In the genomic region with DNA sequence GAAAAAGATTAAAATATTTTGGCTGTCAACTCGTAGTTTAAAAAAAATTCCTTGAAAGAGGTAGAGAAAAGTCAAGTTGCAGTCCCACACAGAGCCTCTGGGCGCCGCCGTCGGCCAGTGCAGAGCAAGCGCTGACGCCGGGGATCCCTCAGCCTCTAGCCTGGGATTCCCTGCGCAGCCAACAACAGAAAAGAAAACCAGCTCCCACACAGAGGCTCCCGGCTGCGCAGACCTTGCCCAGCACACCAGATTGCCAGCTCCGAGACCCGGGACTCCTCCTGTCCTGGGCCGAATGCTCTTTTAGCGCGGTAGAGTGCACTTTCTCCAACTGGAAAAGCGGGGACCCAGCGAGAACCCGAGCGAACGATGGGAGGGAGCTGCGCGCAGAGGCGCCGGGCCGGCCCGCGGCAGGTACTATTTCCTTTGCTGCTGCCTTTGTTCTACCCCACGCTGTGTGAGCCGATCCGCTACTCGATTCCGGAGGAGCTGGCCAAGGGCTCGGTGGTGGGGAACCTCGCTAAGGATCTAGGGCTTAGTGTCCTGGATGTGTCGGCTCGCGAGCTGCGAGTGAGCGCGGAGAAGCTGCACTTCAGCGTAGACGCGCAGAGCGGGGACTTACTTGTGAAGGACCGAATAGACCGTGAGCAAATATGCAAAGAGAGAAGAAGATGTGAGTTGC, we compare ENCODE assay signal across 8 cellular contexts. TPM values are rescaled to one million over a fixed set of nuclear protein-coding genes. Genes with fewer than 3 reads are reported as not detected.
DNase-seq lines count a peak whose midpoint lies in the region; ATAC-seq and TF ChIP-seq lines count a peak whose summit lies in the region.
"Not testable (repeated sequence)": the region's sequence is repeated elsewhere in the genome, so short reads cannot be mapped to it uniquely, and the experiment has no call there.

A gene (plus strand): TSS at position 184 of the 679 bp plus-strand sequence. CDS start 183 bp downstream, at position 367.

- TF ChIP-seq CTCF in GM20000 (IDR thresholded peaks at IDR 0.05; ENCODE audit: extremely low read depth, missing control alignments) (peak; percentile 91), OCI-LY7 (conservative IDR thresholded peaks at IDR 0.05; ENCODE audit: low read length) (peak; percentile 86), fibroblast of mammary gland (conservative IDR thresholded peaks at IDR 0.05; ENCODE audit: control insufficient read depth, insufficient read depth, low read depth, low read length) (peak; percentile 81)

- H3K4me1 Mint-ChIP-seq in CD4-positive, alpha-beta memory T cell, result peaks cover 12 to 24% (median 16%) of the 10 kb centered on the region in 4 donors
- H3K4me1 Mint-ChIP-seq in activated T-helper 17 cell treated with anti-CD3 and anti-CD28 coated beads, Interleukin-2, amount 50 U/mL, for 72 hours, result not testable (repeated sequence)

- peaks cover 43 to 69% of the 10 kb centered on the region in 2 donors for H3K27me3 Mint-ChIP-seq in CD4-positive, alpha-beta memory T cell
- H3K27me3 Mint-ChIP-seq in activated T-helper 17 cell treated with anti-CD3 and anti-CD28 coated beads, Interleukin-2, amount 50 U/mL, for 72 hours, result peaks cover 62% of the 10 kb centered on the region

- not testable (repeated sequence) for H3K36me3 ChIP-seq in CD4-positive, alpha-beta memory T cell (ENCODE audit: insufficient read depth, low read length); OCI-LY7 (ENCODE audit: insufficient read depth, low read length)
- H3K36me3 ChIP-seq in mesodermal cell (ENCODE audit: control insufficient read depth, insufficient read depth, low read length), result peaks cover 76% of the 10 kb centered on the region

- H3K9me2 ChIP-seq in OCI-LY7 (ENCODE audit: insufficient read depth, low read length), result not testable (repeated sequence)

- not testable (repeated sequence) for DNase-seq in CD4-positive, alpha-beta memory T cell
- peak; percentile 88 for DNase-seq in GM20000 (ENCODE audit: low spot score)
- peak; percentile 82 for DNase-seq in OCI-LY7 (ENCODE audit: low spot score)
- peak; percentile 84 for DNase-seq in fibroblast of mammary gland (ENCODE audit: low read depth)
- DNase-seq in stimulated activated CD4-positive, alpha-beta T cell treated with anti-CD3 and anti-CD28 coated beads, TNF-alpha, amount 100 ng/mL, for 48 hours (ENCODE audit: low read depth in 3 of 3), result peak in 2 of 3 donors; percentile 19 to 50

- not testable (repeated sequence) for H3K9me3 ChIP-seq in CD4-positive, alpha-beta memory T cell (ENCODE audit: control insufficient read depth in 1 of 2, low read length in 2 of 2); OCI-LY7 (ENCODE audit: low read length)
- peaks cover 72% of the 10 kb centered on the region for H3K9me3 ChIP-seq in mesodermal cell (ENCODE audit: control insufficient read depth, low read length)

- peak; percentile 71 for ATAC-seq in HG03432 (IDR thresholded peaks at IDR 0.05; ENCODE audit: unreplicated experiment)
- ATAC-seq in activated T-helper 17 cell treated with anti-CD3 and anti-CD28 coated beads, Interleukin-2, amount 50 U/mL, for 72 hours (replicated peaks), result peak; percentile 76

- H3K9me3 Mint-ChIP-seq in CD4-positive, alpha-beta memory T cell, result peaks cover 6 to 70% (median 62%) of the 10 kb centered on the region in 8 donors
- H3K9me3 Mint-ChIP-seq in activated T-helper 17 cell treated with anti-CD3 and anti-CD28 coated beads, Interleukin-2, amount 50 U/mL, for 72 hours, result not testable (repeated sequence)

- not testable (repeated sequence) for H4K20me1 ChIP-seq in OCI-LY7 (ENCODE audit: insufficient read depth, low read length)

- H3K27ac ChIP-seq in CD4-positive, alpha-beta memory T cell (ENCODE audit: low read depth, low read length); OCI-LY7 (ENCODE audit: low read depth, low read length, poor library complexity, severe bottlenecking); mesodermal cell (ENCODE audit: low read depth, low read length, severe bottlenecking): not testable (repeated sequence)

- BruUV-seq in OCI-LY7 (replicated peaks; lab: Mats Ljungman, UMichigan), result not testable (repeated sequence)

- H3K27me3 ChIP-seq in CD4-positive, alpha-beta memory T cell (ENCODE audit: insufficient read depth, low read length), result peaks cover 48% of the 10 kb centered on the region

- peak within 1 kb of the TSS; percentile 84 for H3K4me2 ChIP-seq in OCI-LY7 (ENCODE audit: low read length)

- WGBS in mesodermal cell (ENCODE audit: insufficient coverage in 2 of 2), 2 experiments, result 71% methylated on average over 29 to 35 of the region's 47 CpGs

- peaks cover 23 to 33% of the 10 kb centered on the region in 2 donors for H3K36me3 Mint-ChIP-seq in CD4-positive, alpha-beta memory T cell
- H3K36me3 Mint-ChIP-seq in activated T-helper 17 cell treated with anti-CD3 and anti-CD28 coated beads, Interleukin-2, amount 50 U/mL, for 72 hours (ENCODE audit: low read depth), result peaks cover 44% of the 10 kb centered on the region

- peak within 1 kb of the TSS; percentile 65 for H2AFZ ChIP-seq in OCI-LY7 (ENCODE audit: low read length)

- peak within 1 kb of the TSS; percentile 61 to 79 (median 69) for H3K4me3 Mint-ChIP-seq in CD4-positive, alpha-beta memory T cell
- peak within 1 kb of the TSS; percentile 51 for H3K4me3 Mint-ChIP-seq in activated T-helper 17 cell treated with anti-CD3 and anti-CD28 coated beads, Interleukin-2, amount 50 U/mL, for 72 hours

- H3K79me2 ChIP-seq in OCI-LY7 (ENCODE audit: insufficient read depth, low read depth, low read length), result not testable (repeated sequence)

- intact Hi-C loops in CD4-positive, alpha-beta memory T cell (cut with micrococcal nuclease), result loop anchor here (10.0 kb wide), 1 partner anchor 93 kb away; a partner anchor contains a TSS
- intact Hi-C loops in OCI-LY7 (cut with micrococcal nuclease; ENCODE audit: unreplicated experiment), result loop anchor here (1.0 kb wide), 3 partner anchors 108 to 147 kb away; no protein-coding TSS in a partner anchor

- H3K4me1 ChIP-seq in CD4-positive, alpha-beta memory T cell (ENCODE audit: insufficient read depth, low read length), result peaks cover 16% of the 10 kb centered on the region
- H3K4me1 ChIP-seq in OCI-LY7 (ENCODE audit: insufficient read depth, low read length, poor library complexity, severe bottlenecking); mesodermal cell (ENCODE audit: control insufficient read depth, insufficient read depth, low read length, poor library complexity, severe bottlenecking): not testable (repeated sequence)

- not testable (repeated sequence) for H3K4me3 ChIP-seq in CD4-positive, alpha-beta memory T cell (ENCODE audit: low read length in 2 of 2)
- H3K4me3 ChIP-seq in OCI-LY7 (ENCODE audit: low read depth, low read length, poor library complexity, severe bottlenecking) (peak within 1 kb of the TSS; percentile 67), fibroblast of mammary gland (ENCODE audit: control insufficient read depth, low read depth, low read length) (peak within 1 kb of the TSS; percentile 52), mesodermal cell (ENCODE audit: extremely low read depth, insufficient read depth, low read length, poor library complexity, severe bottlenecking) (peak within 1 kb of the TSS; percentile 28)

- CTCF ChIA-PET in CD4-positive, alpha-beta memory T cell (lab: Charles Lee; ENCODE audit: partially characterized antibody), result interaction anchor here (1.0 to 3.1 kb wide), 7 partner anchors 12 to 146 kb away, joined by 3 to 9 read pairs (median 6); a partner anchor contains a TSS
- CTCF ChIA-PET in OCI-LY7 (lab: Charles Lee; ENCODE audit: unreplicated experiment), result interaction anchor here (0.6 to 1.4 kb wide), 6 partner anchors 12 to 146 kb away, joined by 3 to 5 read pairs (median 3); a partner anchor contains a TSS

- peak within 1 kb of the TSS in 3 of 7 donors; percentile 32 to 70 (median 66) for H3K27ac Mint-ChIP-seq in CD4-positive, alpha-beta memory T cell
- H3K27ac Mint-ChIP-seq in activated T-helper 17 cell treated with anti-CD3 and anti-CD28 coated beads, Interleukin-2, amount 50 U/mL, for 72 hours, result not testable (repeated sequence)

- POLR2A ChIA-PET in CD4-positive, alpha-beta memory T cell (lab: Charles Lee; ENCODE audit: partially characterized antibody), result interaction anchor here (2.1 kb wide), 1 partner anchor 98 kb away, joined by 4 read pairs; no protein-coding TSS in a partner anchor
- POLR2A ChIA-PET in OCI-LY7 (lab: Charles Lee), result interaction anchor here (0.7 to 1.0 kb wide), 2 partner anchors 102 to 146 kb away, joined by 3 to 5 read pairs; no protein-coding TSS in a partner anchor

RNA-seq across cellular contexts. Expression of the gene that starts here (rescaled TPM):
- under 1 TPM; 0.32 to 0.33 TPM for total RNA-seq in CD4-positive, alpha-beta memory T cell
- polyA plus RNA-seq in CD4-positive, alpha-beta memory T cell, result under 1 TPM in 1 of 2 donors, not detected in 1; 0.03 TPM
- total RNA-seq in OCI-LY7 (2014; rRNA removed; shearing (Covaris generic)), result 3.3 and 3.9 TPM in 2 replicates
- total RNA-seq in OCI-LY7 (2022), result 4.5 and 5.4 TPM in 2 replicates
- total RNA-seq in activated T-helper 17 cell treated with anti-CD3 and anti-CD28 coated beads, Interleukin-2, amount 50 U/mL, for 72 hours, result under 1 TPM in 1 of 2 donors, not detected in 1; 0.11 TPM
- polyA plus RNA-seq in mesodermal cell (2013, experiment 1 of 2), result 10.8 TPM
- 9.9 TPM for polyA plus RNA-seq in mesodermal cell (2013, experiment 2 of 2)

Comparison
In these comparisons a context has a peak if more than half of its experiments do, and no peak if none do; other contexts are left out.
1. Peak in ATAC-seq in activated T-helper 17 cell treated with anti-CD3 and anti-CD28 coated beads, Interleukin-2, amount 50 U/mL, for 72 hours; RNA of the gene not detected or under 1 TPM.